Comparison of ENCODE assay signal across 8 cellular contexts in genomic region chr12:88111074-88111652, GRCh38. TPM values are rescaled to one million over a fixed set of nuclear protein-coding genes. Genes with fewer than 3 reads are reported as not detected.
DNase-seq lines count a peak whose midpoint lies in the region; ATAC-seq and TF ChIP-seq lines count a peak whose summit lies in the region.

No MANE protein-coding gene starts in this region.

- intact Hi-C loops in MCF 10A (cut with micrococcal nuclease), result loop anchor here (1.0 kb wide), 1 partner anchor 882 kb away; no protein-coding TSS in a partner anchor
- intact Hi-C loops in right lobe of liver (cut with DNase I), result no loop called here
- intact Hi-C loops in left ventricle myocardium superior (cut with micrococcal nuclease), result no loop called here

- 5% methylated on average over 1 of the region's 1 CpG for WGBS in right lobe of liver (ENCODE audit: insufficient coverage, low coverage, low lambda C conversion rate, missing lambda C conversion rate)

- CTCF ChIA-PET in MCF 10A (lab: Yijun Ruan, JAX), result interaction anchor here (0.7 to 1.5 kb wide), 7 partner anchors 10 to 1252 kb away, joined by 3 to 4 read pairs (median 3); no protein-coding TSS in a partner anchor

- no peaks in the 10 kb centered on the region for H3K27me3 ChIP-seq in right lobe of liver

- POLR2A ChIA-PET in MCF 10A (lab: Yijun Ruan, JAX), result no interaction called here

- H3K9me3 ChIP-seq in right lobe of liver, result no peaks in the 10 kb centered on the region

- no peaks in the 10 kb centered on the region for H3K4me1 ChIP-seq in right lobe of liver

- peak; percentile 86 for TF ChIP-seq CTCF in 22Rv1 (IDR thresholded peaks at IDR 0.05)
- no peak for TF ChIP-seq CTCF in GM12864 (IDR thresholded peaks at IDR 0.05; ENCODE audit: low read depth, low read length, missing control alignments)
- peak; percentile 29 for TF ChIP-seq CTCF in MCF 10A (IDR thresholded peaks at IDR 0.05; ENCODE audit: unreplicated experiment)
- TF ChIP-seq CTCF in right lobe of liver (IDR thresholded peaks at IDR 0.05), result peak; percentile 51 to 68 (median 58)

- H3K27me3 Mint-ChIP-seq in MCF 10A (ENCODE audit: insufficient read depth, unreplicated experiment), result no peaks in the 10 kb centered on the region

- peaks cover 10% of the 10 kb centered on the region for H3K4me1 Mint-ChIP-seq in MCF 10A (ENCODE audit: insufficient read depth, unreplicated experiment)

- TF ChIP-seq POLR2A in right lobe of liver (IDR thresholded peaks at IDR 0.05), result no peak

- H3K4me3 Mint-ChIP-seq in MCF 10A (ENCODE audit: unreplicated experiment), result peak overlapping the region; percentile 64

- peak overlapping the region; percentile 90 for H3K27ac Mint-ChIP-seq in MCF 10A (ENCODE audit: low read depth, unreplicated experiment)

- DNase-seq in GM12864 (ENCODE audit: low read depth) (peak; percentile 10), NCI-H1694 (lab: John Stamatoyannopoulos, UW) (peak; percentile 4), MCF 10A (ENCODE audit: unreplicated experiment) (peak; percentile 58), right lobe of liver (no peak), left ventricle myocardium superior (no peak)
- no peak for DNase-seq in activated naive CD4-positive, alpha-beta T cell treated with Interleukin-2 at 50 U/mL for 16 hours
- DNase-seq in activated naive CD4-positive, alpha-beta T cell treated with anti-CD3 and anti-CD28 coated beads, Interleukin-2, amount 50 U/mL, for 16 hours, result no peak

- ATAC-seq in right lobe of liver (peak; percentile 72 to 88 (median 83)), left ventricle myocardium superior (no peak)

- no peaks in the 10 kb centered on the region for H3K9me3 Mint-ChIP-seq in MCF 10A (ENCODE audit: unreplicated experiment)

- H3K36me3 Mint-ChIP-seq in MCF 10A (ENCODE audit: insufficient read depth, unreplicated experiment), result peaks cover 70% of the 10 kb centered on the region

- H3K27ac ChIP-seq in 22Rv1 (no peak overlapping the region), right lobe of liver (no peak overlapping the region)

- H3K4me3 ChIP-seq in GM12864 (ENCODE audit: low read depth, low read length) (no peak overlapping the region), right lobe of liver (peak overlapping the region in 1 of 3 donors; percentile 31)

- no TSS peak for BruUV-seq in MCF 10A (replicated peaks; lab: Mats Ljungman, UMichigan)

- no peaks in the 10 kb centered on the region for H3K36me3 ChIP-seq in right lobe of liver

RNA-seq across cellular contexts. Expression of gene CEP290, which starts 30.7 kb away (rescaled TPM):
- total RNA-seq in MCF 10A (2022) (18.7 and 22.3 TPM in 2 replicates), right lobe of liver (1 to 10 TPM; 2.4 to 4.2 (median 3.5) TPM), left ventricle myocardium superior (8.5 TPM)

RNA-seq across cellular contexts. Expression of gene TMTC3, which starts 30.9 kb away (rescaled TPM):
- 19.0 and 22.2 TPM in 2 replicates for total RNA-seq in MCF 10A (2022)
- total RNA-seq in right lobe of liver, result 10 to 100 TPM in 4 of 6 experiments, 1 to 10 TPM in 2; 9.5 to 15.7 (median 12.8) TPM
- total RNA-seq in left ventricle myocardium superior, result 8.6 TPM

Comparison
In these comparisons a context has a peak if more than half of its experiments do, and no peak if none do; other contexts are left out.
1. DNase-seq: peak in GM12864 (single experiment), NCI-H1694 (single experiment) and MCF 10A (single experiment); none in right lobe of liver (0 of 3), activated naive CD4-positive, alpha-beta T cell treated with Interleukin-2 at 50 U/mL for 16 hours (single experiment), activated naive CD4-positive, alpha-beta T cell treated with anti-CD3 and anti-CD28 coated beads, Interleukin-2, amount 50 U/mL, for 16 hours (single experiment) and left ventricle myocardium superior (single experiment).